Comparison of ENCODE assay signal across 19 cellular contexts in genomic region chr1:95196017-95196416, GRCh38. TPM values are rescaled to one million over a fixed set of nuclear protein-coding genes. Genes with fewer than 3 reads are reported as not detected.
DNase-seq lines count a peak whose midpoint lies in the region; ATAC-seq, FAIRE-seq and TF ChIP-seq lines count a peak whose summit lies in the region.
"Had no signal": no experiment of that assay in that cellular context is flagged by ENCODE, and none has a peak within 500 bp of the region (broad histone marks: within the 10 kb centered on the region; RNA-seq: fewer than 3 reads in every experiment).

No MANE protein-coding gene starts in this region.

- H3K9me3 Mint-ChIP-seq in activated T-helper 2 cell treated with anti-CD3 and anti-CD28 coated beads, Interferon-gamma antibody, Interleukin-2, Interleukin-4, amounts not matched to agents 10 μg/mL and 5 μg/mL and 100 μg/mL, durations not matched to agents 14 hours and 24 hours and 36 hours: no peaks in the 10 kb centered on the region
- H3K9me3 Mint-ChIP-seq: CD8-positive, alpha-beta memory T cell had no signal

- H3K4me1 Mint-ChIP-seq in activated T-helper 2 cell treated with anti-CD3 and anti-CD28 coated beads, Interferon-gamma antibody, Interleukin-2, Interleukin-4, amounts not matched to agents 10 μg/mL and 5 μg/mL and 100 μg/mL, durations not matched to agents 14 hours and 24 hours and 36 hours (ENCODE audit: low read depth): no peaks in the 10 kb centered on the region
- H3K4me1 Mint-ChIP-seq: CD8-positive, alpha-beta memory T cell had no signal

- CTCF ChIA-PET in HEK293 (lab: Yijun Ruan, JAX): interaction anchor here (0.5 to 1.3 kb wide), 4 partner anchors 24 to 117 kb away, joined by 3 to 5 read pairs (median 4); partner anchors contain the start of gene RWDD3

- no peaks in the 10 kb centered on the region for H3K27me3 Mint-ChIP-seq in activated T-helper 2 cell treated with anti-CD3 and anti-CD28 coated beads, Interferon-gamma antibody, Interleukin-2, Interleukin-4, amounts not matched to agents 10 μg/mL and 5 μg/mL and 100 μg/mL, durations not matched to agents 14 hours and 24 hours and 36 hours (ENCODE audit: low read depth)

- H3K36me3 ChIP-seq in HEK293 (ENCODE audit: control insufficient read depth in 2 of 2, insufficient read depth in 1 of 2, low read length in 2 of 2) (peaks cover 0 to 3% of the 10 kb centered on the region in 2 experiments; a peak in 2 of 3 replicates), heart right ventricle (no peaks in the 10 kb centered on the region), pancreas (no peaks in the 10 kb centered on the region)
- H3K36me3 ChIP-seq: BLaER1 treated with 17β-estradiol and CSF1 and Interleukin-3, amounts not matched to agents 10 nM and 100 nM had no signal

- FAIRE-seq in pancreas (lab: Jason Lieb, UNC): peak; percentile 26
- FAIRE-seq: A204.1, H54 had no signal

- H3K4me3 ChIP-seq in HEK293 (ENCODE audit: low read depth, low read length): no peak overlapping the region
- H3K4me3 ChIP-seq in heart right ventricle: no peak overlapping the region
- H3K4me3 ChIP-seq in pancreas: no peak overlapping the region
- H3K4me3 ChIP-seq: BLaER1 treated with 17β-estradiol and CSF1 and Interleukin-3, amounts not matched to agents 10 nM and 100 nM had no signal

- H3K4me1 ChIP-seq in HEK293 (ENCODE audit: control insufficient read depth, insufficient read depth, low read length) (peaks cover 7% of the 10 kb centered on the region), heart right ventricle (peaks cover 0 to 50% (median 25%) of the 10 kb centered on the region in 9 donors), pancreas (peaks cover 14 to 24% (median 18%) of the 10 kb centered on the region in 3 donors)
- H3K4me1 ChIP-seq: BLaER1 treated with 17β-estradiol and CSF1 and Interleukin-3, amounts not matched to agents 10 nM and 100 nM had no signal

- H3K9me3 ChIP-seq in HEK293 (ENCODE audit: control insufficient read depth, insufficient read depth, low read depth, low read length) (no peaks in the 10 kb centered on the region), heart right ventricle (no peaks in the 10 kb centered on the region), pancreas (no peaks in the 10 kb centered on the region)
- H3K9me3 ChIP-seq: BLaER1 treated with 17β-estradiol and CSF1 and Interleukin-3, amounts not matched to agents 10 nM and 100 nM had no signal

- intact Hi-C loops in heart right ventricle (cut with DNase I) (loop anchor here in 1 of 10 donors (2.0 kb wide), 1 partner anchor 35 kb away; no protein-coding TSS in a partner anchor), pancreas (cut with DNase I) (no loop called here)
- intact Hi-C loops in activated T-helper 2 cell treated with anti-CD3 and anti-CD28 coated beads, Interferon-gamma antibody, Interleukin-2, Interleukin-4, amounts not matched to agents 10 μg/mL and 5 μg/mL and 100 μg/mL, durations not matched to agents 14 hours and 24 hours and 36 hours (cut with micrococcal nuclease): no loop called here

- no peak overlapping the region for H3K27ac Mint-ChIP-seq in activated T-helper 2 cell treated with anti-CD3 and anti-CD28 coated beads, Interferon-gamma antibody, Interleukin-2, Interleukin-4, amounts not matched to agents 10 μg/mL and 5 μg/mL and 100 μg/mL, durations not matched to agents 14 hours and 24 hours and 36 hours
- H3K27ac Mint-ChIP-seq: CD8-positive, alpha-beta memory T cell had no signal

- POLR2A ChIA-PET in HEK293 (lab: Yijun Ruan, JAX): no interaction called here

- TF ChIP-seq CTCF in HEK293 (tag by site-specific recombination; IDR thresholded peaks at IDR 0.05) (no peak), heart right ventricle (IDR thresholded peaks at IDR 0.05) (no peak), pancreas (IDR thresholded peaks at IDR 0.05) (no peak)

- ATAC-seq in heart right ventricle: peak; percentile 50 to 88 (median 78)
- ATAC-seq in pancreas: peak in 1 of 4 donors; percentile 58

- peak; percentile 5 for DNase-seq in amniotic epithelial cell (ENCODE audit: low read depth)
- DNase-seq in heart right ventricle: no peak
- no peak for DNase-seq in pancreas
- DNase-seq in hippocampal formation (lab: John Stamatoyannopoulos, UW): no peak
- DNase-seq in EL: no peak
- no peak for DNase-seq in COLO668 (lab: John Stamatoyannopoulos, UW; ENCODE audit: unreplicated experiment)
- DNase-seq in activated T-helper 2 cell treated with anti-CD3 and anti-CD28 coated beads, Interferon-gamma antibody, Interleukin-2, Interleukin-4, amounts not matched to agents 10 μg/mL and 5 μg/mL and 100 μg/mL, durations not matched to agents 14 hours and 24 hours and 36 hours (ENCODE audit: low spot score): no peak
- DNase-seq: CD8-positive, alpha-beta memory T cell; DND-41; GDM1; IMR-90; Kasumi-1; NCI-H1105; NCI-H526 treated with DMSO at 0.1 percent for 48 hours; SIG-M5 had no signal

- H3K27me3 ChIP-seq in heart right ventricle (no peaks in the 10 kb centered on the region), pancreas (no peaks in the 10 kb centered on the region)
- H3K27me3 ChIP-seq: BLaER1 treated with 17β-estradiol and CSF1 and Interleukin-3, amounts not matched to agents 10 nM and 100 nM had no signal

- H3K27ac ChIP-seq in HEK293 (ENCODE audit: extremely low read depth, low read depth, low read length) (no peak overlapping the region), heart right ventricle (peak overlapping the region; percentile 49 to 83 (median 72)), pancreas (peak overlapping the region in 1 of 4 donors; percentile 13)
- H3K27ac ChIP-seq: BLaER1 treated with 17β-estradiol and CSF1 and Interleukin-3, amounts not matched to agents 10 nM and 100 nM had no signal

- H3K36me3 Mint-ChIP-seq in activated T-helper 2 cell treated with anti-CD3 and anti-CD28 coated beads, Interferon-gamma antibody, Interleukin-2, Interleukin-4, amounts not matched to agents 10 μg/mL and 5 μg/mL and 100 μg/mL, durations not matched to agents 14 hours and 24 hours and 36 hours (ENCODE audit: low read depth): no peaks in the 10 kb centered on the region
- H3K36me3 Mint-ChIP-seq: CD8-positive, alpha-beta memory T cell had no signal

- no peak overlapping the region for H3K4me3 Mint-ChIP-seq in activated T-helper 2 cell treated with anti-CD3 and anti-CD28 coated beads, Interferon-gamma antibody, Interleukin-2, Interleukin-4, amounts not matched to agents 10 μg/mL and 5 μg/mL and 100 μg/mL, durations not matched to agents 14 hours and 24 hours and 36 hours (ENCODE audit: low read depth)
- H3K4me3 Mint-ChIP-seq: CD8-positive, alpha-beta memory T cell had no signal

TF ChIP-seq in HEK293, 187 proteins besides CTCF, POLR2A, EP300 and RAD21:
- TF ChIP-seq ZNF37A (tag by site-specific recombination; IDR thresholded peaks at IDR 0.05) (no peak), PRDM6 (tag by site-specific recombination; IDR thresholded peaks at IDR 0.05) (0 out of 2 replicates have a peak, but pooled peaks have one; percentile 40), FEZF1 (tag by site-specific recombination; IDR thresholded peaks at IDR 0.05) (peak; percentile 45; the same call in 1 of the 2 replicates), ZNF544 (tag by site-specific recombination; IDR thresholded peaks at IDR 0.05) (no peak), ZFP3 (tag by site-specific recombination; IDR thresholded peaks at IDR 0.05; ENCODE audit: low read depth) (no peak)

RNA-seq across cellular contexts. Expression of gene RWDD3, which starts 38.0 kb away (rescaled TPM):
- 10 to 100 TPM; 14.8 to 23.2 (median 18.3) TPM for total RNA-seq in heart right ventricle
- polyA plus RNA-seq in heart right ventricle: 10 to 100 TPM; 11.2 to 97.8 TPM
- 10 to 100 TPM in 3 of 6 donors, 1 to 10 TPM in 3; 5.0 to 13.5 (median 9.8) TPM for total RNA-seq in pancreas
- 10 to 100 TPM; 27.3 to 37.1 TPM for polyA plus RNA-seq in pancreas
- total RNA-seq in activated T-helper 2 cell treated with anti-CD3 and anti-CD28 coated beads, Interferon-gamma antibody, Interleukin-2, Interleukin-4, amounts not matched to agents 10 μg/mL and 5 μg/mL and 100 μg/mL, durations not matched to agents 14 hours and 24 hours and 36 hours: 11.7 and 15.5 TPM in 2 replicates
